ENCODE assay signal across 25 cellular contexts in the genomic region with DNA sequence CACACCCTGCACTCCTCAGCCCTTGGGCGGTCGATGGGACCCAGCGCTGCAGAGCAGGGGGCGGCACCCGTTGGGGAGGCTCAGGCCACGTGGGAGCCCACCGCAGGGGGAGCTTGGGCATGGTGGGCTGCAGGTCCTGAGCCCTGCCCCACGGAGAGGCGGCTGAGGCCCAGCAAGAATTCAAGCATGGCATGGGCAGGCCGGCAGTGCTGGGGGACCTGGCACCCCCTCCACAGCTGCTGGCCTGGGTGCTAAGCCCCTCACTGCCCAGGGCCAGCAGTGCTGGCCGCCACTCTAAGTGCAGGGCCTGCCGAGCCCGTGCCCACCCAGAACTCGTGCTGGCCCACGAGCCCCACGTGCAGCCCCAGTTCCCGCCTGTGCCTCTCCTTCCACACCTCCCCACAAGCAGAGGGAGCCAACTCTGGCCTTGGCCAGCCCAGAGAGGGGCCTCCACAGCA.
DNase-seq lines count a peak whose midpoint lies in the region; ATAC-seq, FAIRE-seq and TF ChIP-seq lines count a peak whose summit lies in the region.
"Had no signal": no experiment of that assay in that cellular context is flagged by ENCODE, and none has a peak within 500 bp of the region (broad histone marks: within the 10 kb centered on the region; RNA-seq: fewer than 3 reads in every experiment).

No MANE protein-coding gene starts in this region.

- intact Hi-C loops in HepG2 (cut with micrococcal nuclease; ENCODE audit: unreplicated experiment): no loop called here
- intact Hi-C loops in right lobe of liver (cut with DNase I): no loop called here
- intact Hi-C loops in kidney (cut with DNase I): no loop called here

- no peak overlapping the region for H2BK5ac ChIP-seq in neuronal stem cell (ENCODE audit: low read length)

- DNase-seq in HepG2 (ENCODE audit: low spot score) (no peak), right lobe of liver (no peak), kidney (peak; percentile 60), neuronal stem cell (ENCODE audit: low spot score) (no peak)
- DNase-seq: 8988T; ACHN; BE2C; C1 segment of cervical spinal cord; CD4-positive, alpha-beta memory T cell; CD4-positive, CD25-positive, alpha-beta regulatory T cell; CD8-positive, alpha-beta memory T cell; COR-L47; DMS 273 treated with DMSO at 0.1 percent for 48 hours; DMS153; DMS53; DMS79; DND-41; EL; GDM1 had no signal

- H4K8ac ChIP-seq in neuronal stem cell (ENCODE audit: low read depth, low read length): no peak overlapping the region

- no peak overlapping the region for H4K91ac ChIP-seq in neuronal stem cell (ENCODE audit: low read depth, low read length, poor library complexity)

- no peak overlapping the region for H3K23ac ChIP-seq in neuronal stem cell (ENCODE audit: low read depth, low read length, poor library complexity)

- H3K27ac ChIP-seq in HepG2 (ENCODE audit: extremely low read length, insufficient read depth, low read length) (no peak overlapping the region), right lobe of liver (no peak overlapping the region), kidney (ENCODE audit: low read depth in 2 of 2, low read length in 2 of 2) (no peak overlapping the region), neuronal stem cell (replicated peaks; ENCODE audit: low read length) (no peak overlapping the region)
- H3K27ac ChIP-seq: BLaER1 had no signal

- ATAC-seq in HepG2 (no peak), right lobe of liver (no peak), HG03175 (IDR thresholded peaks at IDR 0.05; ENCODE audit: unreplicated experiment) (no peak)
- ATAC-seq: GM12878 had no signal

- H3K27me3 ChIP-seq in HepG2 (ENCODE audit: control insufficient read depth in 1 of 2, insufficient read depth in 2 of 2, low read length in 2 of 2): no peaks in the 10 kb centered on the region
- H3K27me3 ChIP-seq in right lobe of liver: no peaks in the 10 kb centered on the region
- no peaks in the 10 kb centered on the region for H3K27me3 ChIP-seq in neuronal stem cell (ENCODE audit: control insufficient read depth in 3 of 3, insufficient read depth in 3 of 3, low read depth in 1 of 3, low read length in 3 of 3)
- H3K27me3 ChIP-seq: BE2C, BLaER1 had no signal

- peak overlapping the region; percentile 37 for H2AK5ac ChIP-seq in neuronal stem cell (ENCODE audit: low read depth, low read length)

- H3K4me1 ChIP-seq in HepG2 (ENCODE audit: insufficient read depth, low read length): no peaks in the 10 kb centered on the region
- no peaks in the 10 kb centered on the region for H3K4me1 ChIP-seq in right lobe of liver
- H3K4me1 ChIP-seq in kidney (ENCODE audit: control insufficient read depth in 1 of 2, insufficient read depth in 1 of 2, low read depth in 1 of 2, low read length in 2 of 2): no peaks in the 10 kb centered on the region
- H3K4me1 ChIP-seq in neuronal stem cell (ENCODE audit: control insufficient read depth in 2 of 2, insufficient read depth in 1 of 2, low read depth in 1 of 2, low read length in 2 of 2): no peaks in the 10 kb centered on the region
- H3K4me1 ChIP-seq: BE2C, BLaER1 had no signal

- no peak for TF ChIP-seq POLR2A in HepG2 (IDR thresholded peaks at IDR 0.05; ENCODE audit: insufficient read depth in 1 of 2, low read depth in 2 of 2, low read length in 2 of 2)
- no peak for TF ChIP-seq POLR2A in right lobe of liver (IDR thresholded peaks at IDR 0.05)

- H3K4me2 ChIP-seq in HepG2 (ENCODE audit: low read depth, low read length): no peak overlapping the region
- no peak overlapping the region for H3K4me2 ChIP-seq in neuronal stem cell (ENCODE audit: insufficient read depth, low read length, poor library complexity, severe bottlenecking)
- H3K4me2 ChIP-seq: BLaER1 had no signal

- no CpG with 5 or more reads among the region's 17 CpGs for WGBS in HepG2 (ENCODE audit: low lambda C conversion rate)
- 100% methylated on average over 2 of the region's 17 CpGs for WGBS in right lobe of liver (ENCODE audit: insufficient coverage, low coverage, low lambda C conversion rate, missing lambda C conversion rate)
- WGBS in neuronal stem cell (ENCODE audit: extremely low coverage in 2 of 2, insufficient read length in 2 of 2, insufficient replicate concordance in 1 of 2), 2 donors: no CpG with 5 or more reads among the region's 17 CpGs

- FAIRE-seq in HepG2 (lab: Jason Lieb, UNC) (no peak), kidney (lab: Jason Lieb, UNC) (no peak)
- FAIRE-seq: A204.1, GM12878, GM12892, GM18507 had no signal

- no peaks in the 10 kb centered on the region for H3K79me2 ChIP-seq in HepG2 (ENCODE audit: insufficient read depth, low read length)

- no peak overlapping the region for H2BK12ac ChIP-seq in neuronal stem cell (ENCODE audit: low read length)

- H2BK15ac ChIP-seq in neuronal stem cell (ENCODE audit: low read length): no peak overlapping the region

- no peaks in the 10 kb centered on the region for H4K20me1 ChIP-seq in HepG2 (ENCODE audit: insufficient read depth, low read length)
- H4K20me1 ChIP-seq: BLaER1 had no signal

- H2AFZ ChIP-seq in HepG2 (ENCODE audit: low read length): no peak overlapping the region
- no peak overlapping the region for H2AFZ ChIP-seq in neuronal stem cell (ENCODE audit: low read length)

- CTCF ChIA-PET in HepG2 (lab: Yijun Ruan, JAX; ENCODE audit: low intra/inter-chr PET ratio, low total read pairs): no interaction called here

- in situ Hi-C loops in HepG2 (cut with HindIII; ENCODE audit: extremely low pct_ligation_motif_present, low pct_unique_long_range_greater_than_20kb): no loop called here

- no peak for TF ChIP-seq RAD21 in HepG2 (CRISPR knock-in tag; IDR thresholded peaks at IDR 0.05)

- H3K14ac ChIP-seq in neuronal stem cell (ENCODE audit: low read length): no peak overlapping the region

- POLR2A ChIA-PET in HepG2 (lab: Yijun Ruan, JAX): no interaction called here

- H3K4me3 ChIP-seq in HepG2 (replicated peaks in 1 of 3; ENCODE audit: insufficient read depth in 1 of 3, low read depth in 2 of 3, low read length in 3 of 3): no peak overlapping the region
- no peak overlapping the region for H3K4me3 ChIP-seq in right lobe of liver
- H3K4me3 ChIP-seq in kidney (ENCODE audit: low read length in 2 of 2): no peak overlapping the region
- no peak overlapping the region for H3K4me3 ChIP-seq in neuronal stem cell (ENCODE audit: low read length in 2 of 2)
- H3K4me3 ChIP-seq: BLaER1, GM12878 had no signal

- no TSS peak for BruUV-seq in HepG2 (replicated peaks; lab: Mats Ljungman, UMichigan)

- H3K36me3 ChIP-seq in HepG2 (replicated peaks in 1 of 2; ENCODE audit: control insufficient read depth in 1 of 2, insufficient read depth in 2 of 2, low read length in 2 of 2) (no peaks in the 10 kb centered on the region), right lobe of liver (no peaks in the 10 kb centered on the region), kidney (ENCODE audit: control insufficient read depth in 1 of 2, insufficient read depth in 2 of 2, low read length in 2 of 2) (no peaks in the 10 kb centered on the region), neuronal stem cell (replicated peaks in 1 of 2; ENCODE audit: control insufficient read depth in 2 of 2, insufficient read depth in 2 of 2, low read length in 2 of 2) (no peaks in the 10 kb centered on the region)
- H3K36me3 ChIP-seq: BE2C, BLaER1 had no signal

- H3K9me3 ChIP-seq in HepG2 (ENCODE audit: low read length) (peaks cover 75% of the 10 kb centered on the region), right lobe of liver (no peaks in the 10 kb centered on the region), kidney (ENCODE audit: control insufficient read depth in 1 of 2, low read length in 2 of 2) (peaks cover 0 to 2% of the 10 kb centered on the region in 2 donors), neuronal stem cell (replicated peaks in 1 of 2; ENCODE audit: control insufficient read depth in 2 of 2, insufficient read depth in 1 of 2, low read depth in 1 of 2, low read length in 2 of 2) (peaks cover 0 to 5% of the 10 kb centered on the region in 2 donors)
- H3K9me3 ChIP-seq: BE2C had no signal

- TF ChIP-seq CTCF in HepG2 (CRISPR knock-in tag; IDR thresholded peaks at IDR 0.05) (no peak), right lobe of liver (IDR thresholded peaks at IDR 0.05) (no peak), kidney (IDR thresholded peaks at IDR 0.05; ENCODE audit: borderline replicate concordance, extremely low read depth, insufficient read depth) (no peak)

- TF ChIP-seq EP300 in HepG2 (IDR thresholded peaks at IDR 0.05; ENCODE audit: low read depth in 2 of 2, low read length in 2 of 2): no peak
- TF ChIP-seq EP300 in HepG2 (CRISPR knock-in tag; IDR thresholded peaks at IDR 0.05; ENCODE audit: borderline replicate concordance): no peak

- H3K9ac ChIP-seq in HepG2 (ENCODE audit: insufficient read depth, low read depth, low read length) (no peak overlapping the region), kidney (ENCODE audit: low read length in 2 of 2) (no peak overlapping the region), neuronal stem cell (ENCODE audit: low read depth, low read length, poor library complexity) (no peak overlapping the region)
- H3K9ac ChIP-seq: BLaER1 had no signal

- no peaks in the 10 kb centered on the region for H3K79me1 ChIP-seq in neuronal stem cell (ENCODE audit: low read depth, low read length)

- no peak overlapping the region for H2BK120ac ChIP-seq in neuronal stem cell (ENCODE audit: low read depth, low read length)

- no peak overlapping the region for H3K4ac ChIP-seq in neuronal stem cell (ENCODE audit: low read length)

- no peak overlapping the region for H3K18ac ChIP-seq in neuronal stem cell (ENCODE audit: low read length)

TF ChIP-seq in HepG2, 621 proteins besides CTCF, POLR2A, EP300 and RAD21:
- no peak for TF ChIP-seq NBN (conservative IDR thresholded peaks at IDR 0.05)
- TF ChIP-seq, protein P1, sequence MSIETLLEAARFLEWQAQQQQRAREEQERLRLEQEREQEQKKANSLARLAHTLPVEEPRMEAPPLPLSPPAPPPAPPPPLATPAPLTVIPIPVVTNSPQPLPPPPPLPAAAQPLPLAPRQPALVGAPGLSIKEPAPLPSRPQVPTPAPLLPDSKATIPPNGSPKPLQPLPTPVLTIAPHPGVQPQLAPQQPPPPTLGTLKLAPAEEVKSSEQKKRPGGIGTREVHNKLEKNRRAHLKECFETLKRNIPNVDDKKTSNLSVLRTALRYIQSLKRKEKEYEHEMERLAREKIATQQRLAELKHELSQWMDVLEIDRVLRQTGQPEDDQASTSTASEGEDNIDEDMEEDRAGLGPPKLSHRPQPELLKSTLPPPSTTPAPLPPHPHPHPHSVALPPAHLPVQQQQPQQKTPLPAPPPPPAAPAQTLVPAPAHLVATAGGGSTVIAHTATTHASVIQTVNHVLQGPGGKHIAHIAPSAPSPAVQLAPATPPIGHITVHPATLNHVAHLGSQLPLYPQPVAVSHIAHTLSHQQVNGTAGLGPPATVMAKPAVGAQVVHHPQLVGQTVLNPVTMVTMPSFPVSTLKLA (IDR thresholded peaks at IDR 0.05): peak; percentile 56
